Comparison of ENCODE assay signal across 6 cellular contexts in genomic region chr17:20477398-20477797, GRCh38. TPM values are rescaled to one million over a fixed set of nuclear protein-coding genes. Genes with fewer than 3 reads are reported as not detected.
"Had no signal": no experiment of that assay in that cellular context is flagged by ENCODE, and none has a peak within 500 bp of the region (broad histone marks: within the 10 kb centered on the region; RNA-seq: fewer than 3 reads in every experiment).

No MANE protein-coding gene starts in this region.

RNA-seq across cellular contexts. Expression of gene LGALS9B, which starts 10.1 kb away (rescaled TPM):
- total RNA-seq: GM23248, H4, H7, HFFc6, HT1080 had no signal
- polyA plus RNA-seq: GM23248, IgD-negative memory B cell had no signal
